8 cellular contexts compared by ENCODE assay signal in genomic region chr21:25501996-25502665, GRCh38.
DNase-seq lines count a peak whose midpoint lies in the region; ATAC-seq and TF ChIP-seq lines count a peak whose summit lies in the region.

No MANE protein-coding gene starts in this region.

- TF ChIP-seq POLR2A in erythroblast (IDR thresholded peaks at IDR 0.05; ENCODE audit: low read length) = no peak

- peak; percentile 63 for ATAC-seq in GM18502 (IDR thresholded peaks at IDR 0.05; ENCODE audit: poor library complexity, unreplicated experiment)
- peak; percentile 69 for ATAC-seq in HG02623 (IDR thresholded peaks at IDR 0.05; ENCODE audit: unreplicated experiment)
- ATAC-seq in mucosa of descending colon = peak; percentile 22
- no peak for ATAC-seq in omental fat pad (ENCODE audit: low FRiP score)

- H3K4me1 ChIP-seq in mucosa of descending colon (ENCODE audit: low read depth) = no peaks in the 10 kb centered on the region

- no peak overlapping the region for H3K4me3 ChIP-seq in mucosa of descending colon

- H3K9me3 ChIP-seq in mucosa of descending colon = no peaks in the 10 kb centered on the region

- DNase-seq in OCI-M1 (lab: John Stamatoyannopoulos, UW) (peak; percentile 83), mucosa of descending colon (peak in 1 of 3 donors; percentile 9), erythroblast (lab: John Stamatoyannopoulos, UW) (no peak), GM10248 (ENCODE audit: extremely low spot score) (no peak), omental fat pad (ENCODE audit: low spot score) (no peak), DMS 273 treated with DMSO at 0.1 percent for 48 hours (lab: John Stamatoyannopoulos, UW) (no peak)

- TF ChIP-seq CTCF in mucosa of descending colon (IDR thresholded peaks at IDR 0.05) (no peak), GM10248 (IDR thresholded peaks at IDR 0.05; ENCODE audit: control extremely low read depth, extremely low read depth, low read depth, missing control alignments) (no peak), omental fat pad (IDR thresholded peaks at IDR 0.05) (no peak)

- H3K36me3 ChIP-seq in mucosa of descending colon (ENCODE audit: low read depth) = no peaks in the 10 kb centered on the region

- POLR2A ChIA-PET in GM10248 (lab: Yijun Ruan, JAX) = interaction anchor here (0.5 to 1.5 kb wide), 4 partner anchors 14 to 81 kb away, joined by 3 to 5 read pairs (median 4); no protein-coding TSS in a partner anchor

- intact Hi-C loops in mucosa of descending colon (cut with DNase I, micrococcal nuclease) = no loop called here

- CTCF ChIA-PET in GM10248 (lab: Yijun Ruan, JAX) = no interaction called here
